ENCODE assay signal across 8 cellular contexts in the genomic region with DNA sequence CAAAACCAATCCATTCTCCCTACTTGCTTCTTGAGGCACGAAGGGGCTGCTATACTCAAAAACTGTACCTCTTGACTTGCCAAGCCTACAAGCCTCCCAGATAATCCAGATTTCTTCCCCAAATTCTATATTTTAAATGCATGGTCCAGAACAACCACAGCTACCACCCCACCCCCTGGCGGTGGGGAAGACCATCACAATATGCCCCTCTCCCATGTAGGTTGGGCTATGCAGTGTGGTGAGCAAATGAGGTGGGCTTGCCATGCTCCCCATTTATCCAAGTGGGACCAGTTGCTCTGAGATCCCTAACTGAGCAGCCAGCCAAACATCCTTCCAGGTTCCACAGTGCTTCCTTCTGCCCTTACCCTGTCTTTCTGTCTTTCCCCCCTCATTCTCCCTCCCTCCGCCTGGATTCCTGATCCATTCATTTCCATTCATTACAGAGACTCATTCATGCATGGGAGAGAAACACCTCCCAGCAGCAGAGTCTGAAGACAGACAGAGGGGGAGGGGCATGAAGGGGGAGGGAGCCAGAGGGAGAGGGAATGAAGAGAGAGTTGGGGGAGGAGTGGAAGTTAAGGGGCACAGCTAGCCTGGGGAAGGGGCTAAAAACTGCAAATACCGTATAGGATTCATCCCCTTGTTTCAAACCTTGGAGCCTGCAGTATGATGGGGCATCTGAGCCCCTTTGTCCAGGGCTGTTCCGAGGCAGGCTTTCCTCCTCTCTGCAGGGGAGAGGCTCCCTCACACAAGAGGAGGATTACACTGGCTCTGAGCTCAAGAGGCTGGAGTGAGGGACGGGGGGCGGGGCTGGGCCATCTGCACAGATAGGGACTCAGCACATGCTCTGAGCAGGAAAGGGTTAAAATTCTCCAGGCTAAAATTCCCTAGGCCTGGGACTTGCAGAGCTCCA.
DNase-seq lines count a peak whose midpoint lies in the region; TF ChIP-seq lines count a peak whose summit lies in the region.
"Had no signal": no experiment of that assay in that cellular context is flagged by ENCODE, and none has a peak within 500 bp of the region (broad histone marks: within the 10 kb centered on the region; RNA-seq: fewer than 3 reads in every experiment).

No MANE protein-coding gene starts in this region.

- H3K4me3 Mint-ChIP-seq in nephron progenitor cell = peak overlapping the region; percentile 78
- H3K4me3 Mint-ChIP-seq: activated naive CD8-positive, alpha-beta T cell had no signal

- DNase-seq in HuH-7 (ENCODE audit: low spot score) = peak; percentile 10
- DNase-seq in adipocyte (ENCODE audit: low read depth) = peak; percentile 32
- peak; percentile 74 for DNase-seq in nephron progenitor cell
- no peak for DNase-seq in GM20000 (ENCODE audit: low spot score)
- no peak for DNase-seq in HPDE6-E6E7 (ENCODE audit: extremely low spot score)
- no peak for DNase-seq in SKM-1 treated with dmso at 0.1 percent for 144 hours (lab: John Stamatoyannopoulos, UW; ENCODE audit: unreplicated experiment)
- DNase-seq: occipital lobe had no signal

- H3K9me3 ChIP-seq in adipocyte (ENCODE audit: control insufficient read depth, low read length) = no peaks in the 10 kb centered on the region

- peaks cover 66% of the 10 kb centered on the region for H3K4me1 Mint-ChIP-seq in nephron progenitor cell

- H3K4me3 ChIP-seq in adipocyte (ENCODE audit: low read length) = no peak overlapping the region

- peak overlapping the region; percentile 71 for H3K27ac Mint-ChIP-seq in nephron progenitor cell
- H3K27ac Mint-ChIP-seq: activated naive CD8-positive, alpha-beta T cell had no signal

- H3K36me3 ChIP-seq in adipocyte (ENCODE audit: control insufficient read depth, insufficient read depth, low read length, severe bottlenecking) = peaks cover 24% of the 10 kb centered on the region

- peaks cover 21% of the 10 kb centered on the region for H3K4me1 ChIP-seq in adipocyte (ENCODE audit: control insufficient read depth, insufficient read depth, low read length)

- H3K27me3 ChIP-seq in adipocyte (replicated peaks; ENCODE audit: control insufficient read depth, insufficient read depth, low read length) = no peaks in the 10 kb centered on the region

- peaks cover 35% of the 10 kb centered on the region for H3K36me3 Mint-ChIP-seq in nephron progenitor cell (ENCODE audit: low read depth)

- H3K27me3 Mint-ChIP-seq in nephron progenitor cell (ENCODE audit: low read depth, poor library complexity) = peaks cover 6% of the 10 kb centered on the region
- H3K27me3 Mint-ChIP-seq: activated naive CD8-positive, alpha-beta T cell had no signal

- H3K9me3 Mint-ChIP-seq in nephron progenitor cell = no peaks in the 10 kb centered on the region

- no peak overlapping the region for H3K9ac ChIP-seq in adipocyte (ENCODE audit: low read length)

- TF ChIP-seq CTCF in nephron progenitor cell (IDR thresholded peaks at IDR 0.05) (peak; percentile 42), GM20000 (IDR thresholded peaks at IDR 0.05; ENCODE audit: extremely low read depth, missing control alignments) (no peak)

Comparison
In these comparisons a context has a peak if more than half of its experiments do, and no peak if none do; other contexts are left out.
1. DNase-seq: peak in HuH-7 (single experiment), adipocyte (single experiment) and nephron progenitor cell (single experiment); none in GM20000 (single experiment), HPDE6-E6E7 (single experiment) and SKM-1 treated with dmso at 0.1 percent for 144 hours (single experiment).